8 cellular contexts compared by ENCODE assay signal in the genomic region with DNA sequence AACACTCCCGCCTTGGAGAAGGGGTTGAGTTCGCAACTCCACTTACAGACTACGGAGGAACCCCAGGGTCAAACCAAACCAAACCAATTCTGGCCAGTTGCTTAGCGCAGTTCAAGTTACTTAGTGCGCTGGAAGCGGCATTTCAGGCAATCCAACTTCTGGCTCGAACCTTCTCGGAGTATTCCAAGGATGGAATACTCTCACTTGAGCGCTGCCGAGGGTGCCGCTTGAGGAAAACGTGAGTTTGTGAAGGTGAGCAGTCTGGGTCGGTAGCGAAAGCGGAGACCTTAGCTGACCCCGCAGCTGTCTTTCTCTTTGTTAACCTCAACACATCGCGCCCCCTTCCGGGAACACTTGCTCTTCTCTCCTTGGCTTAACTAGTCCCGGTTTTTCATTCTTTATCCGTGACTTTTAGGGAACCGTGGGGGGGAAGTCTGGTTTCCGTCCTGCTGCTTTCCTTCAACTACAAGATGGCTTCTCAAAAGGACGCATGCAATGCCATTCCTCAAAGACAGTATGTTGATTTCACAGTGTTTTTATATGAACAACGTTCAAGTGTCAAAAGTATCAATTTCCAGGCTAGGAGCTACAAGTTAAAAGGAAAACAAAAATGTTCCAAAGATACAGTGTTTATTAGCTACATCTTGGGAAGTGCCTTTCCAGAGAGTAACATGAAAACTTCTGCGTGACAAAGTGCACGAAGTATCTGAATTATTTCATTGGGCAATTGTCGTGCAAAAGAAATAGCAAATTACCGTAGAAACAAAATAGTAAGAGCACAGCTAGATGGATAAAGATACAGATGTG. TPM values are rescaled to one million over a fixed set of nuclear protein-coding genes. Genes with fewer than 3 reads are reported as not detected.
DNase-seq lines count a peak whose midpoint lies in the region; ATAC-seq and TF ChIP-seq lines count a peak whose summit lies in the region.

No MANE protein-coding gene starts in this region.

- H3K9me3 ChIP-seq in liver (ENCODE audit: control insufficient read depth in 4 of 4, low read length in 3 of 4), result no peaks in the 10 kb centered on the region

- H3K27ac Mint-ChIP-seq in activated CD4-positive, alpha-beta T cell treated with anti-CD3 and anti-CD28 coated beads, Interleukin-2, amount 10 ng/mL, durations not matched to agents 7 days and 5 days, result peak overlapping the region; percentile 99

- no peaks in the 10 kb centered on the region for H3K36me3 ChIP-seq in BJ (ENCODE audit: control insufficient read depth, insufficient read depth, low read length)
- peaks cover 0 to under 1% (median 0%) of the 10 kb centered on the region in 4 donors for H3K36me3 ChIP-seq in liver (ENCODE audit: control insufficient read depth in 4 of 4, insufficient read depth in 3 of 4, low read depth in 1 of 4, low read length in 3 of 4)

- CTCF ChIA-PET in BJ (lab: Yijun Ruan, JAX), result interaction anchor here (0.5 to 1.7 kb wide), 6 partner anchors 9 to 125 kb away, joined by 3 to 9 read pairs (median 4); no protein-coding TSS in a partner anchor
- CTCF ChIA-PET in activated CD4-positive, alpha-beta T cell treated with anti-CD3 and anti-CD28 coated beads, Interleukin-2, amount 10 ng/mL, durations not matched to agents 7 days and 5 days (lab: Charles Lee), result interaction anchor here (0.6 to 1.1 kb wide), 7 partner anchors 16 to 379 kb away, joined by 3 read pairs; no protein-coding TSS in a partner anchor

- POLR2A ChIA-PET in BJ (lab: Charles Lee), result interaction anchor here (1.0 kb wide), 1 partner anchor 32 kb away, joined by 3 read pairs; the partner anchor contains the start of gene COQ3
- POLR2A ChIA-PET in activated CD4-positive, alpha-beta T cell treated with anti-CD3 and anti-CD28 coated beads, Interleukin-2, amount 10 ng/mL, durations not matched to agents 7 days and 5 days (lab: Charles Lee), result interaction anchor here (0.6 kb wide), 1 partner anchor 11 kb away, joined by 3 read pairs; no protein-coding TSS in a partner anchor

- H3K9me3 Mint-ChIP-seq in activated CD4-positive, alpha-beta T cell treated with anti-CD3 and anti-CD28 coated beads, Interleukin-2, amount 10 ng/mL, durations not matched to agents 7 days and 5 days, result no peaks in the 10 kb centered on the region

- peak; percentile 66 for DNase-seq in BJ (ENCODE audit: low read depth)
- peak; percentile 95 to 96 for DNase-seq in NCI-H524 (lab: John Stamatoyannopoulos, UW)
- DNase-seq in activated CD4-positive, alpha-beta T cell treated with anti-CD3 and anti-CD28 coated beads, Interleukin-2, amount 10 ng/mL, durations not matched to agents 7 days and 5 days, result peak; percentile 65
- DNase-seq in dorsolateral prefrontal cortex, result peak; percentile 62 to 90 (median 84)
- peak; percentile 74 for DNase-seq in stimulated activated CD4-positive, alpha-beta T cell treated with anti-CD3 and anti-CD28 coated beads, Interleukin-4, amount 100 ng/mL, for 24 hours

- H3K4me3 ChIP-seq in BJ (ENCODE audit: low read depth, low read length), result peak overlapping the region; percentile 45
- peak overlapping the region; percentile 64 to 100 (median 89) for H3K4me3 ChIP-seq in dorsolateral prefrontal cortex
- peak overlapping the region; percentile 60 to 93 (median 75) for H3K4me3 ChIP-seq in liver (ENCODE audit: low read depth in 1 of 3, low read length in 3 of 3)

- peak; percentile 55 to 67 for TF ChIP-seq RAD21 in liver (IDR thresholded peaks at IDR 0.05)

- H3K27ac ChIP-seq in dorsolateral prefrontal cortex (peak overlapping the region; percentile 93 to 100 (median 99)), liver (ENCODE audit: low read depth in 1 of 2, low read length in 2 of 2) (peak overlapping the region; percentile 97)

- WGBS in liver, result 2% methylated on average over 29 of the region's 29 CpGs

- no peaks in the 10 kb centered on the region for H3K27me3 Mint-ChIP-seq in activated CD4-positive, alpha-beta T cell treated with anti-CD3 and anti-CD28 coated beads, Interleukin-2, amount 10 ng/mL, durations not matched to agents 7 days and 5 days

- ATAC-seq in GM19043 (IDR thresholded peaks at IDR 0.05; ENCODE audit: low read depth, unreplicated experiment) (peak; percentile 45), HG03432 (IDR thresholded peaks at IDR 0.05; ENCODE audit: unreplicated experiment) (peak; percentile 60)

- peaks cover 25% of the 10 kb centered on the region for H3K36me3 Mint-ChIP-seq in activated CD4-positive, alpha-beta T cell treated with anti-CD3 and anti-CD28 coated beads, Interleukin-2, amount 10 ng/mL, durations not matched to agents 7 days and 5 days (ENCODE audit: low read depth)

- peak overlapping the region; percentile 61 to 93 for H3K9ac ChIP-seq in liver (ENCODE audit: low read depth in 1 of 2, low read length in 2 of 2)

- peaks cover 3 to 40% (median 36%) of the 10 kb centered on the region in 4 donors for H3K4me1 ChIP-seq in liver (ENCODE audit: control insufficient read depth in 4 of 4, insufficient read depth in 4 of 4, low read length in 3 of 4)

- no peaks in the 10 kb centered on the region for H3K27me3 ChIP-seq in BJ (ENCODE audit: control insufficient read depth, insufficient read depth, low read length)
- H3K27me3 ChIP-seq in dorsolateral prefrontal cortex, result no peaks in the 10 kb centered on the region
- H3K27me3 ChIP-seq in liver (ENCODE audit: control insufficient read depth in 4 of 4, insufficient read depth in 4 of 4, low read length in 3 of 4), result no peaks in the 10 kb centered on the region

- intact Hi-C loops in dorsolateral prefrontal cortex (cut with DNase I), result loop anchor here (2.0 to 10.0 kb wide), 4 partner anchors 31 to 91 kb away; partner anchors contain the start of genes COQ3 (in 2 of the 2), FAXC (in 1 of the 2) and USP45 (in 1 of the 2)

- peak; percentile 57 for TF ChIP-seq CTCF in BJ (IDR thresholded peaks at IDR 0.05; ENCODE audit: insufficient read depth, low read depth, low read length)
- TF ChIP-seq CTCF in dorsolateral prefrontal cortex (IDR thresholded peaks at IDR 0.05 in 54 of 56, conservative IDR thresholded peaks at IDR 0.05 in 2 of 56; ENCODE audit: low read depth in 1 of 56, partially characterized antibody in 56 of 56), result peak; percentile 18 to 72 (median 56)
- peak; percentile 34 for TF ChIP-seq CTCF in liver (IDR thresholded peaks at IDR 0.05; ENCODE audit: low read depth, low read length, missing input control)

- H3K4me3 Mint-ChIP-seq in activated CD4-positive, alpha-beta T cell treated with anti-CD3 and anti-CD28 coated beads, Interleukin-2, amount 10 ng/mL, durations not matched to agents 7 days and 5 days, result peak overlapping the region; percentile 88

- H3K4me1 Mint-ChIP-seq in activated CD4-positive, alpha-beta T cell treated with anti-CD3 and anti-CD28 coated beads, Interleukin-2, amount 10 ng/mL, durations not matched to agents 7 days and 5 days, result peaks cover 52% of the 10 kb centered on the region

TF ChIP-seq in liver, 16 proteins besides CTCF, POLR2A, EP300 and RAD21 (continues in another document):
- TF ChIP-seq MAX (IDR thresholded peaks at IDR 0.05) (peak; percentile 39), ATF3 (IDR thresholded peaks at IDR 0.05) (peak; percentile 75), SP1 (IDR thresholded peaks at IDR 0.05) (peak; percentile 67), ZBTB33 (IDR thresholded peaks at IDR 0.05) (peak; percentile 94), FOXA2 (IDR thresholded peaks at IDR 0.05) (no peak), HNF4A (conservative IDR thresholded peaks at IDR 0.05) (peak in 1 of 2 donors; percentile 39), EGR1 (IDR thresholded peaks at IDR 0.05; ENCODE audit: low read depth in 2 of 2) (peak; percentile 8 to 61), YY1 (IDR thresholded peaks at IDR 0.05) (no peak), NR2F2 (IDR thresholded peaks at IDR 0.05) (peak; percentile 90), HNF4G (IDR thresholded peaks at IDR 0.05) (no peak), RXRA (IDR thresholded peaks at IDR 0.05) (peak; percentile 91 to 96)

RNA-seq across cellular contexts. Expression of gene PNISR, which starts 0.7 kb away (rescaled TPM):
- polyA plus RNA-seq in BJ (2011; rRNA removed) (19.0 and 31.9 TPM in 2 replicates), liver (10 to 100 TPM in 1 of 2 donors, 1 to 10 TPM in 1; 9.8 to 62.3 TPM)
- polyA minus RNA-seq in BJ (2011; rRNA and poly(A)+ RNA removed), result 20.4 and 21.3 TPM in 2 replicates
- 100 to 1,000 TPM; 138 to 143 TPM for total RNA-seq in activated CD4-positive, alpha-beta T cell treated with anti-CD3 and anti-CD28 coated beads, Interleukin-2, amount 10 ng/mL, durations not matched to agents 7 days and 5 days
- total RNA-seq in dorsolateral prefrontal cortex (100 to 1,000 TPM; 139 to 271 (median 192) TPM), liver (10 to 100 TPM; 34.4 to 88.7 TPM)

RNA-seq across cellular contexts. Expression of gene COQ3, which starts 31.9 kb away (rescaled TPM):
- 3.3 and 6.4 TPM in 2 replicates for polyA plus RNA-seq in BJ (2011; rRNA removed)
- polyA minus RNA-seq in BJ (2011; rRNA and poly(A)+ RNA removed), result 1.0 and 1.4 TPM in 2 replicates
- total RNA-seq in activated CD4-positive, alpha-beta T cell treated with anti-CD3 and anti-CD28 coated beads, Interleukin-2, amount 10 ng/mL, durations not matched to agents 7 days and 5 days, result 1 to 10 TPM; 8.2 to 8.3 TPM
- 10 to 100 TPM in 79 of 120 experiments, 1 to 10 TPM in 41; 3.5 to 21.5 (median 11.5) TPM for total RNA-seq in dorsolateral prefrontal cortex
- 1 to 10 TPM; 3.8 to 7.1 TPM for total RNA-seq in liver
- polyA plus RNA-seq in liver, result 1 to 10 TPM; 8.8 to 9.4 TPM

Comparison
In these comparisons a context has a peak if more than half of its experiments do, and no peak if none do; other contexts are left out.
1. Peak in every context shown above with its lines: DNase-seq, ATAC-seq, H3K4me3 ChIP-seq and H3K27ac ChIP-seq.